11 cellular contexts compared by ENCODE assay signal in genomic region chr15:77021803-77022381, GRCh38. TPM values are rescaled to one million over a fixed set of nuclear protein-coding genes. Genes with fewer than 3 reads are reported as not detected.
DNase-seq lines count a peak whose midpoint lies in the region; ATAC-seq and TF ChIP-seq lines count a peak whose summit lies in the region.
"Had no signal": no experiment of that assay in that cellular context is flagged by ENCODE, and none has a peak within 500 bp of the region (broad histone marks: within the 10 kb centered on the region; RNA-seq: fewer than 3 reads in every experiment).

No MANE protein-coding gene starts in this region.

- DNase-seq in AG08395 (ENCODE audit: low spot score) (peak; percentile 76), HL-60 (ENCODE audit: low read depth in 1 of 2, low spot score in 1 of 2) (peak in 1 of 2 experiments; percentile 38), glutamatergic neuron (no peak), inferior parietal cortex (ENCODE audit: extremely low spot score) (no peak), head of caudate nucleus (no peak)
- DNase-seq in activated CD8-positive, alpha-beta memory T cell treated with anti-CD3 and anti-CD28 coated beads, Interleukin-2, amount 50 U/mL, for 1 hour (ENCODE audit: extremely low read depth): peak; percentile 38
- DNase-seq: midbrain had no signal

- H3K27me3 ChIP-seq in HL-60 (ENCODE audit: insufficient read depth, poor library complexity, severe bottlenecking): no peaks in the 10 kb centered on the region

- H3K36me3 Mint-ChIP-seq in glutamatergic neuron (ENCODE audit: unreplicated experiment): no peaks in the 10 kb centered on the region

- peak overlapping the region; percentile 18 for H3K4me3 Mint-ChIP-seq in glutamatergic neuron (ENCODE audit: unreplicated experiment)

- peak overlapping the region; percentile 51 for H3K27ac ChIP-seq in HL-60 (replicated peaks)
- H3K27ac ChIP-seq: tibial artery had no signal

- H3K4me3 ChIP-seq in HL-60 (replicated peaks; ENCODE audit: insufficient read depth, low read length): no peak overlapping the region
- H3K4me3 ChIP-seq: K562, tibial artery had no signal

- TF ChIP-seq CTCF in HL-60 (IDR thresholded peaks at IDR 0.05; ENCODE audit: insufficient read depth, low read length) (no peak), glutamatergic neuron (IDR thresholded peaks at IDR 0.05; ENCODE audit: partially characterized antibody, unreplicated experiment) (no peak)

- ATAC-seq in HG03469 (IDR thresholded peaks at IDR 0.05; ENCODE audit: unreplicated experiment) (no peak), GM18517 (IDR thresholded peaks at IDR 0.05; ENCODE audit: unreplicated experiment) (no peak)
- ATAC-seq: K562 had no signal

- intact Hi-C loops in head of caudate nucleus (cut with DNase I): no loop called here

- peaks cover 7% of the 10 kb centered on the region for H3K9me3 Mint-ChIP-seq in glutamatergic neuron (ENCODE audit: unreplicated experiment)

- H3K27me3 Mint-ChIP-seq in glutamatergic neuron (ENCODE audit: unreplicated experiment): peaks cover 9% of the 10 kb centered on the region

- peak overlapping the region; percentile 84 for H3K27ac Mint-ChIP-seq in glutamatergic neuron (ENCODE audit: unreplicated experiment)

- H3K4me1 Mint-ChIP-seq in glutamatergic neuron (ENCODE audit: low read depth, unreplicated experiment): peaks cover 20% of the 10 kb centered on the region

RNA-seq across cellular contexts. Expression of gene PSTPIP1, which starts 27.0 kb away (rescaled TPM):
- 12.4 TPM for total RNA-seq in glutamatergic neuron (ENCODE audit: unreplicated experiment)
- total RNA-seq: K562 had no signal

RNA-seq across cellular contexts. Expression of gene TSPAN3, which starts 49.0 kb away (rescaled TPM):
- total RNA-seq in glutamatergic neuron (ENCODE audit: unreplicated experiment): 190 TPM

Comparison
In these comparisons a context has a peak if more than half of its experiments do, and no peak if none do; other contexts are left out.
1. DNase-seq: peak in AG08395 (single experiment) and activated CD8-positive, alpha-beta memory T cell treated with anti-CD3 and anti-CD28 coated beads, Interleukin-2, amount 50 U/mL, for 1 hour (single experiment); none in glutamatergic neuron (single experiment), inferior parietal cortex (single experiment) and head of caudate nucleus (0 of 42).